ENCODE assay signal across 19 cellular contexts in the genomic region with DNA sequence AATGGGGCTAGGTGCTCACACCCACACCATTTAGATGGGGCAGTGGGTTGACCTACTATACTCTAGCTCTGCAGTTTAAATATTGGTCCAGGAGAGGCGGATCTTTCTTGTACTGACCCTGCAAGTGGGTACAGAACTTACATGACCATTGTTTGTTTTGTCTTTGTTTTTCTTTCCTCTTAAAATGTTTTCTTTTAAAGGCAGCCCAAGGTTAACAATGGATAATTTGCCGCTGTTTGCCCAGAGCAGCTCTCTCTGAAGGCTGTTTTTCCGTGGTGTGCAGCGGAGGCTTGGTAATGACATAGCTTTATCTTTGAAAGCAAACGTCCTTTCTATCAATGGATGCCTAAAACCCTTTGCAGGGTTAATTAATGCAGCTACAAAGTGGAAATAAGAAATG.
DNase-seq lines count a peak whose midpoint lies in the region; ATAC-seq and TF ChIP-seq lines count a peak whose summit lies in the region.
"Had no signal": no experiment of that assay in that cellular context is flagged by ENCODE, and none has a peak within 500 bp of the region (broad histone marks: within the 10 kb centered on the region; RNA-seq: fewer than 3 reads in every experiment).

No MANE protein-coding gene starts in this region.

- H3K4me1 ChIP-seq in A673 (ENCODE audit: insufficient read depth, low read length, poor library complexity, severe bottlenecking), result peaks cover 24% of the 10 kb centered on the region
- H3K4me1 ChIP-seq: BLaER1 had no signal

- no peak for TF ChIP-seq CTCF in A673 (conservative IDR thresholded peaks at IDR 0.05; ENCODE audit: low read depth, low read length)
- no peak for TF ChIP-seq CTCF in VCaP (conservative IDR thresholded peaks at IDR 0.05)
- no peak for TF ChIP-seq CTCF in neural cell (IDR thresholded peaks at IDR 0.05; ENCODE audit: poor library complexity, severe bottlenecking)

- DNase-seq in A673 (ENCODE audit: low spot score) (no peak), COR-L47 (lab: John Stamatoyannopoulos, UW) (peak; percentile 28)
- no peak for DNase-seq in central memory CD4-positive, alpha-beta T cell
- DNase-seq in activated naive CD8-positive, alpha-beta T cell treated with anti-CD3 and anti-CD28 coated beads, Interleukin-2, amount 50 U/mL, for 24 hours, result no peak
- no peak for DNase-seq in stimulated activated CD4-positive, alpha-beta T cell treated with anti-CD3 and anti-CD28 coated beads, Interleukin-1b, Interleukin-23, amount 100 ng/mL, for 48 hours
- DNase-seq: Calu3; CD4-positive, alpha-beta memory T cell; DMS79 treated with DMSO at 0.1 percent for 48 hours; GF-D8; GOT3; H7; HFFc6; IMR-90 had no signal

- no peaks in the 10 kb centered on the region for H3K9me2 ChIP-seq in neural cell (ENCODE audit: insufficient read depth, low read length)

- H3K4me3 Mint-ChIP-seq in activated naive CD8-positive, alpha-beta T cell treated with anti-CD3 and anti-CD28 coated beads, Interleukin-2, amount 50 U/mL, for 24 hours, result no peak overlapping the region
- H3K4me3 Mint-ChIP-seq: CD14-positive monocyte; CD4-positive, alpha-beta memory T cell; HFFc6 had no signal

- H3K36me3 Mint-ChIP-seq in activated naive CD8-positive, alpha-beta T cell treated with anti-CD3 and anti-CD28 coated beads, Interleukin-2, amount 50 U/mL, for 24 hours (ENCODE audit: low read depth), result no peaks in the 10 kb centered on the region
- H3K36me3 Mint-ChIP-seq: CD14-positive monocyte; CD4-positive, alpha-beta memory T cell had no signal

- no peak overlapping the region for H3K27ac Mint-ChIP-seq in activated naive CD8-positive, alpha-beta T cell treated with anti-CD3 and anti-CD28 coated beads, Interleukin-2, amount 50 U/mL, for 24 hours
- H3K27ac Mint-ChIP-seq: CD14-positive monocyte; CD4-positive, alpha-beta memory T cell; HFFc6 had no signal

- peak overlapping the region; percentile 24 for H2AFZ ChIP-seq in neural cell (ENCODE audit: low read depth, low read length)

- H3K27ac ChIP-seq in A673 (ENCODE audit: low read depth, low read length, poor library complexity, severe bottlenecking) (no peak overlapping the region), VCaP (peak overlapping the region; percentile 67), neural cell (ENCODE audit: low read length) (no peak overlapping the region)
- H3K27ac ChIP-seq: BLaER1, HL-60 had no signal

- no peak for TF ChIP-seq EP300 in neural cell (conservative IDR thresholded peaks at IDR 0.05; ENCODE audit: poor library complexity, severe bottlenecking)

- H4K20me1 ChIP-seq in neural cell (ENCODE audit: insufficient read depth), result no peaks in the 10 kb centered on the region
- H4K20me1 ChIP-seq: BLaER1 had no signal

- H3K9me3 Mint-ChIP-seq in activated naive CD8-positive, alpha-beta T cell treated with anti-CD3 and anti-CD28 coated beads, Interleukin-2, amount 50 U/mL, for 24 hours, result no peaks in the 10 kb centered on the region
- H3K9me3 Mint-ChIP-seq: CD4-positive, alpha-beta memory T cell had no signal

- no peaks in the 10 kb centered on the region for H3K4me1 Mint-ChIP-seq in activated naive CD8-positive, alpha-beta T cell treated with anti-CD3 and anti-CD28 coated beads, Interleukin-2, amount 50 U/mL, for 24 hours
- H3K4me1 Mint-ChIP-seq: CD14-positive monocyte; CD4-positive, alpha-beta memory T cell had no signal

- H3K36me3 ChIP-seq in A673 (ENCODE audit: insufficient read depth, low read length, poor library complexity, severe bottlenecking) (no peaks in the 10 kb centered on the region), neural cell (ENCODE audit: insufficient read depth, low read length) (no peaks in the 10 kb centered on the region)
- H3K36me3 ChIP-seq: BLaER1 had no signal

- no peak overlapping the region for H3K4me3 ChIP-seq in A673 (ENCODE audit: low read depth, low read length, poor library complexity, severe bottlenecking)
- no peak overlapping the region for H3K4me3 ChIP-seq in neural cell (ENCODE audit: low read length)
- H3K4me3 ChIP-seq: BLaER1 had no signal

- no peaks in the 10 kb centered on the region for H3K79me2 ChIP-seq in neural cell (replicated peaks; ENCODE audit: insufficient read depth, low read length)

- no peak overlapping the region for H3K9ac ChIP-seq in neural cell (ENCODE audit: low read length)
- H3K9ac ChIP-seq: BLaER1 had no signal

- H3K27me3 ChIP-seq in A673 (replicated peaks; ENCODE audit: insufficient read depth, low read depth, low read length, poor library complexity), result no peaks in the 10 kb centered on the region
- no peaks in the 10 kb centered on the region for H3K27me3 ChIP-seq in neural cell (ENCODE audit: insufficient read depth, low read depth, low read length)
- H3K27me3 ChIP-seq: BLaER1 had no signal

- POLR2A ChIA-PET in A673 (lab: Charles Lee; ENCODE audit: low non-redundant PET), result no interaction called here

- H3K27me3 Mint-ChIP-seq in activated naive CD8-positive, alpha-beta T cell treated with anti-CD3 and anti-CD28 coated beads, Interleukin-2, amount 50 U/mL, for 24 hours, result peaks cover 5% of the 10 kb centered on the region

- intact Hi-C loops in A673 (cut with micrococcal nuclease; ENCODE audit: unreplicated experiment), result no loop called here

- H3F3A ChIP-seq in neural cell (ENCODE audit: insufficient read depth, low read length, poor library complexity, severe bottlenecking), result no peaks in the 10 kb centered on the region

- H3K9me3 ChIP-seq in A673 (ENCODE audit: low read depth, low read length, poor library complexity, severe bottlenecking) (no peaks in the 10 kb centered on the region), neural cell (ENCODE audit: low read length) (no peaks in the 10 kb centered on the region)
- H3K9me3 ChIP-seq: BLaER1 had no signal

- ATAC-seq in activated naive CD8-positive, alpha-beta T cell treated with anti-CD3 and anti-CD28 coated beads, Interleukin-2, amount 50 U/mL, for 24 hours, result no peak
- ATAC-seq: HCT116 had no signal

- BruUV-seq in A673 (replicated peaks; lab: Mats Ljungman, UMichigan), result TSS peak; percentile 39

- TF ChIP-seq RAD21 in neural cell (conservative IDR thresholded peaks at IDR 0.05), result no peak

- CTCF ChIA-PET in A673 (lab: Charles Lee), result no interaction called here

- no peak overlapping the region for H3K4me2 ChIP-seq in neural cell (ENCODE audit: low read length)
- H3K4me2 ChIP-seq: BLaER1 had no signal

TF ChIP-seq in neural cell, 6 proteins besides CTCF, POLR2A, EP300 and RAD21:
- no peak for TF ChIP-seq MXI1 (conservative IDR thresholded peaks at IDR 0.05; ENCODE audit: poor library complexity, severe bottlenecking)
- TF ChIP-seq EZH2 (IDR thresholded peaks at IDR 0.05; ENCODE audit: borderline replicate concordance, insufficient read depth, low read length, poor library complexity, severe bottlenecking), result no peak
- TF ChIP-seq SMC3 (conservative IDR thresholded peaks at IDR 0.05; ENCODE audit: poor library complexity), result no peak
- TF ChIP-seq POLR2AphosphoS5 (IDR thresholded peaks at IDR 0.05), result no peak
